ENCODE assay signal across 12 cellular contexts in genomic region chr11:13343067-13343466, GRCh38.
A peak's percentile ranks its signal among the peaks of the same experiment; 100 is the strongest.
DNase-seq lines count a peak whose midpoint lies in the region; ATAC-seq and TF ChIP-seq lines count a peak whose summit lies in the region.
"Had no signal": no experiment of that assay in that cellular context is flagged by ENCODE, and none has a peak within 500 bp of the region (broad histone marks: within the 10 kb centered on the region; RNA-seq: fewer than 3 reads in every experiment).

No MANE protein-coding gene starts in this region.

- no peak for DNase-seq in immature natural killer cell
- no peak for DNase-seq in esophagus squamous epithelium (lab: John Stamatoyannopoulos, UW)
- DNase-seq in T-helper 2 cell = no peak
- DNase-seq: activated naive CD8-positive, alpha-beta T cell treated with anti-CD3 and anti-CD28 coated beads, Interleukin-2, amount 10 ng/mL, durations not matched to agents 7 days and 5 days; foreskin melanocyte; naive thymus-derived CD4-positive, alpha-beta T cell; NCI-H2029 treated with DMSO at 0.1 percent for 48 hours had no signal

- ATAC-seq in GM18519 (IDR thresholded peaks at IDR 0.05; ENCODE audit: low FRiP score, unreplicated experiment) (peak; percentile 49), GM21423 (IDR thresholded peaks at IDR 0.05; ENCODE audit: unreplicated experiment) (peak; percentile 40), HG03354 (IDR thresholded peaks at IDR 0.05; ENCODE audit: poor library complexity, severe bottlenecking, unreplicated experiment) (peak; percentile 55), GM18502 (IDR thresholded peaks at IDR 0.05; ENCODE audit: poor library complexity, unreplicated experiment) (no peak)
- ATAC-seq: naive thymus-derived CD4-positive, alpha-beta T cell had no signal

- intact Hi-C loops in esophagus squamous epithelium (cut with DNase I) = loop anchor here (5.0 kb wide), 2 partner anchors 86 to 131 kb away; no protein-coding TSS in a partner anchor

- H3K27ac Mint-ChIP-seq in immature natural killer cell = peak overlapping the region; percentile 32 to 81 (median 64)
- H3K27ac Mint-ChIP-seq: activated naive CD8-positive, alpha-beta T cell treated with anti-CD3 and anti-CD28 coated beads, Interleukin-2, amount 10 ng/mL, durations not matched to agents 7 days and 5 days; T-helper 2 cell treated with Interferon-gamma antibody and Interleukin-4, amounts not matched to agents 5 μg/mL and 100 μg/mL, for 36 hours had no signal

- 84 to 92% methylated on average over 4 of the region's 4 CpGs for WGBS in esophagus squamous epithelium, 2 donors

- no peaks in the 10 kb centered on the region for H3K9me3 ChIP-seq in esophagus squamous epithelium

- H3K27me3 Mint-ChIP-seq in immature natural killer cell (ENCODE audit: low read depth in 3 of 3) = peaks cover 7 to 8% (median 8%) of the 10 kb centered on the region in 3 donors
- H3K27me3 Mint-ChIP-seq: activated naive CD8-positive, alpha-beta T cell treated with anti-CD3 and anti-CD28 coated beads, Interleukin-2, amount 10 ng/mL, durations not matched to agents 7 days and 5 days; naive thymus-derived CD4-positive, alpha-beta T cell had no signal

- TF ChIP-seq CTCF in esophagus squamous epithelium (IDR thresholded peaks at IDR 0.05) = no peak

- H3K4me3 ChIP-seq in esophagus squamous epithelium = no peak overlapping the region

- peaks cover 88 to 99% of the 10 kb centered on the region in 2 donors for H3K4me1 Mint-ChIP-seq in immature natural killer cell

- peaks cover 0 to 4% (median 0%) of the 10 kb centered on the region in 3 donors for H3K36me3 Mint-ChIP-seq in immature natural killer cell
- H3K36me3 Mint-ChIP-seq: activated naive CD8-positive, alpha-beta T cell treated with anti-CD3 and anti-CD28 coated beads, Interleukin-2, amount 10 ng/mL, durations not matched to agents 7 days and 5 days had no signal

- no peak overlapping the region for H3K4me3 Mint-ChIP-seq in immature natural killer cell
- H3K4me3 Mint-ChIP-seq: activated naive CD8-positive, alpha-beta T cell treated with anti-CD3 and anti-CD28 coated beads, Interleukin-2, amount 10 ng/mL, durations not matched to agents 7 days and 5 days; T-helper 2 cell treated with Interferon-gamma antibody and Interleukin-4, amounts not matched to agents 5 μg/mL and 100 μg/mL, for 36 hours had no signal

- no peak overlapping the region for H3K27ac ChIP-seq in esophagus squamous epithelium

- H3K36me3 ChIP-seq in esophagus squamous epithelium = peaks cover 0 to 6% (median 4%) of the 10 kb centered on the region in 3 donors

- no peaks in the 10 kb centered on the region for H3K27me3 ChIP-seq in esophagus squamous epithelium

- no peak for TF ChIP-seq POLR2A in esophagus squamous epithelium (IDR thresholded peaks at IDR 0.05)

- H3K9me3 Mint-ChIP-seq in immature natural killer cell = no peaks in the 10 kb centered on the region
- H3K9me3 Mint-ChIP-seq: activated naive CD8-positive, alpha-beta T cell treated with anti-CD3 and anti-CD28 coated beads, Interleukin-2, amount 10 ng/mL, durations not matched to agents 7 days and 5 days; naive thymus-derived CD4-positive, alpha-beta T cell; T-helper 2 cell treated with Interferon-gamma antibody and Interleukin-4, amounts not matched to agents 5 μg/mL and 100 μg/mL, for 36 hours had no signal

- peaks cover 11 to 39% (median 16%) of the 10 kb centered on the region in 3 donors for H3K4me1 ChIP-seq in esophagus squamous epithelium
